In the genomic region with DNA sequence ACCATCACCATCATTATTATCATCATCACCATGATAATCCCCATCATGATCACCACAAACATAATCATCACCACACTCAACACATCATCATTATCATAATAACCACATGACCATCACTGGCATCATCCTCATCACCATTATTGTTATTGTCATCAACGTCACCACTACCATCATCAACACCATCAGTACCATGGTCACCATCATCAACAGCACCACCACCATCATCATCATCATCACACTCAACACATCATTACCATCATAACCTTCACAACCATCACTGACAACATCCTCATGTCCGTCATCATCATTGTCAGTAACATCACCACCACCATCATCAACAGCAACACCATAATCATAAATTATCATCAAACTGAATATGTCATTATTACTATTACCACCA, we compare ENCODE assay signal across 9 cellular contexts.
"Had no signal": no experiment of that assay in that cellular context is flagged by ENCODE, and none has a peak within 500 bp of the region (broad histone marks: within the 10 kb centered on the region; RNA-seq: fewer than 3 reads in every experiment).

No MANE protein-coding gene starts in this region.

- DNase-seq: H9, HCEC 1CT, HFFc6, IMR-90, KBM-7 had no signal

- H3K4me3 ChIP-seq: GM23338 had no signal

- H3K4me2 ChIP-seq: GM23338, KMS-11 had no signal

- FAIRE-seq: H1, H54 had no signal

- ATAC-seq: GM23338 had no signal

- H3K9ac ChIP-seq: KMS-11 had no signal

- H3K27ac ChIP-seq: KMS-11 had no signal

- H2AFZ ChIP-seq: GM23338 had no signal
